ENCODE assay signal across 8 cellular contexts in the genomic region with DNA sequence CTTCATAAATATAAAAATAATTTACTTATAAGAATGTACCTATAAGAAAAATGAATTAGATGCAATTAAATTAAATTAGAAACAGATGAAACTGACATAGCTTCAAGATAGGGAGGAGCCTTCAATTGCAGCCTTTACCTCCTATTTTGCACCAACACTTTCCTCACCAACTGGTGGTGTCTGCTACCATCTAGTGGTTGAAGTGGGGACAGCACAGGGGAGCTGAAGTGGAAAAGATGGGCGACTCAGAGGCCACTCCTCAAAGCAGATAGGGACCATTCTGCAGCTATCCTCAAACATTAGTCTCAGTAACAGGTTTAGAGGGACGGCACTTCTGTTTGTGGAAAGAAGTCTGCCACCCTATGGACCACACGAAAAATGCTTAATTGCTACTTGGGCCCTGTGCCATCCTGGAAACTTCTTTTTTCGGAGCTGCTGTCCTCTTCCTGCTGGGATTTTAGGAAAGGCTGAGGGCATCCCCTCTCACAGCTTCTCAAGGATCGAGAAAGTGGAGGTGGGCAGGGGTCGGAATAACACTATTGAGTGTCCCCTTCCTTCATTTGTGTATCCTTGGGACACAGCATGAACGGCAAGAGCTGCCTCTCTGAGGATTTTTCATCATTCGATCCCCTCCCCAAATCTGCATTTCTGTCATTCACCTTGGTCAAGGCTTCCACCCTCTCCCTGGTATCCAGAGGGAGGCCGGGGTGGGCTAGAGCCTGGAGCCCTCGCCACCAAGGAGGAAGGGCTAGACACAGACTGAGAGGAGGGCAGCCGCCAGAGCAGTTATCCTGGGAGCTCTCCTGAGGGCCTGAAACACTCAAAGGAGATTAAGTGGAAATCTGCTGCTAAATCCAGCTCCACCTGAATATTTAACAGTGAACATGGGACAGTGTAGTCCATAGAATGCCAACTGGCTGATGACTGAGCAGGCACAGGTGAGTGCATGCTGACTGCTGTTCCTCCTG. TPM values are rescaled to one million over a fixed set of nuclear protein-coding genes. Genes with fewer than 3 reads are reported as not detected.
DNase-seq lines count a peak whose midpoint lies in the region; ATAC-seq, FAIRE-seq and TF ChIP-seq lines count a peak whose summit lies in the region.

No MANE protein-coding gene starts in this region.

- H3K4me1 Mint-ChIP-seq in HFFc6 (ENCODE audit: low read depth) (peaks cover 18% of the 10 kb centered on the region), activated B cell treated with CpG ODN at 0.5 μM for 24 hours (no peaks in the 10 kb centered on the region)

- ATAC-seq in activated B cell treated with CpG ODN at 0.5 μM for 24 hours (ENCODE audit: low read depth) (peak; percentile 99), GM21447 (IDR thresholded peaks at IDR 0.05; ENCODE audit: unreplicated experiment) (no peak)

- TF ChIP-seq CTCF in HFFc6 (IDR thresholded peaks at IDR 0.05) (peak; percentile 98), activated B cell treated with CpG ODN at 0.5 μM for 24 hours (IDR thresholded peaks at IDR 0.05) (peak; percentile 96), bronchial epithelial cell (IDR thresholded peaks at IDR 0.05; ENCODE audit: insufficient read depth, low read length, severe bottlenecking) (peak; percentile 90), kidney epithelial cell (IDR thresholded peaks at IDR 0.05; ENCODE audit: insufficient read depth, low read length, poor library complexity, severe bottlenecking) (peak; percentile 93)

- CTCF ChIA-PET in activated B cell treated with CpG ODN at 0.5 μM for 24 hours (lab: Charles Lee), result interaction anchor here (0.6 to 8.2 kb wide), 47 partner anchors 9 to 501 kb away, joined by 3 to 215 read pairs (median 5); partner anchors contain the start of genes KCNC4, LAMTOR5, RBM15 and STRIP1

- H3K27me3 ChIP-seq in bronchial epithelial cell (ENCODE audit: control insufficient read depth, insufficient read depth, low read length) (no peaks in the 10 kb centered on the region), kidney epithelial cell (ENCODE audit: control insufficient read depth, insufficient read depth, low read length) (no peaks in the 10 kb centered on the region)

- H3K9me3 Mint-ChIP-seq in HFFc6 (no peaks in the 10 kb centered on the region), activated B cell treated with CpG ODN at 0.5 μM for 24 hours (no peaks in the 10 kb centered on the region)

- peaks cover 16% of the 10 kb centered on the region for H3K27me3 Mint-ChIP-seq in HFFc6 (ENCODE audit: insufficient read depth)
- H3K27me3 Mint-ChIP-seq in activated B cell treated with CpG ODN at 0.5 μM for 24 hours, result no peaks in the 10 kb centered on the region

- no peak overlapping the region for H3K4me3 Mint-ChIP-seq in HFFc6
- H3K4me3 Mint-ChIP-seq in activated B cell treated with CpG ODN at 0.5 μM for 24 hours, result no peak overlapping the region

- POLR2A ChIA-PET in activated B cell treated with CpG ODN at 0.5 μM for 24 hours (lab: Charles Lee), result interaction anchor here (0.9 to 2.8 kb wide), 6 partner anchors 36 to 258 kb away, joined by 3 to 23 read pairs (median 8); partner anchors contain the start of genes KCNC4 and RBM15

- DNase-seq in COLO829 (ENCODE audit: low spot score) (peak; percentile 69), HFFc6 (peak; percentile 72), NCI-H345 treated with DMSO at 0.1 percent for 48 hours (lab: John Stamatoyannopoulos, UW; ENCODE audit: unreplicated experiment) (peak; percentile 50), activated B cell treated with CpG ODN at 0.5 μM for 24 hours (peak; percentile 68), bronchial epithelial cell (ENCODE audit: low read depth) (peak; percentile 65), kidney epithelial cell (ENCODE audit: low read depth) (no peak)
- DNase-seq in stimulated activated CD4-positive, alpha-beta T cell treated with anti-CD3 and anti-CD28 coated beads, Interleukin-2, amount 100 ng/mL, for 24 hours, result peak; percentile 86 to 90

- H3K27ac Mint-ChIP-seq in HFFc6 (no peak overlapping the region), activated B cell treated with CpG ODN at 0.5 μM for 24 hours (no peak overlapping the region)

- no peaks in the 10 kb centered on the region for H3K36me3 Mint-ChIP-seq in HFFc6 (ENCODE audit: low read depth)
- no peaks in the 10 kb centered on the region for H3K36me3 Mint-ChIP-seq in activated B cell treated with CpG ODN at 0.5 μM for 24 hours (ENCODE audit: low read depth)

- no peak overlapping the region for H3K4me3 ChIP-seq in bronchial epithelial cell (ENCODE audit: low read depth, low read length)
- H3K4me3 ChIP-seq in kidney epithelial cell (ENCODE audit: low read depth, low read length), result no peak overlapping the region

- intact Hi-C loops in activated B cell treated with CpG ODN at 0.5 μM for 24 hours (cut with micrococcal nuclease), result loop anchor here (1.0 to 5.0 kb wide), 10 partner anchors 36 to 431 kb away; no protein-coding TSS in a partner anchor

- H3K36me3 ChIP-seq in bronchial epithelial cell (ENCODE audit: control insufficient read depth, insufficient read depth, low read length) (no peaks in the 10 kb centered on the region), kidney epithelial cell (ENCODE audit: control insufficient read depth, insufficient read depth, low read length) (no peaks in the 10 kb centered on the region)

- no peak for FAIRE-seq in bronchial epithelial cell (lab: Jason Lieb, UNC)

RNA-seq across cellular contexts. Expression of gene PROK1, which starts 9.6 kb away (rescaled TPM):
- total RNA-seq in HFFc6 (2021; fragmentation: NEBNext Ultra II Directional; extraction: Animal tissue kit (Norgen Biotek cat#: 25700)), result not detected
- total RNA-seq in activated B cell treated with CpG ODN at 0.5 μM for 24 hours, result not detected in 2 replicates
- not detected in 2 replicates for total RNA-seq in bronchial epithelial cell
- not detected in 2 replicates for total RNA-seq in kidney epithelial cell

RNA-seq across cellular contexts. Expression of gene LAMTOR5, which starts 53.0 kb away (rescaled TPM):
- total RNA-seq in HFFc6 (2021; fragmentation: NEBNext Ultra II Directional; extraction: Animal tissue kit (Norgen Biotek cat#: 25700)), result 100 to 1,000 TPM; 166 to 181 (median 172) TPM
- total RNA-seq in activated B cell treated with CpG ODN at 0.5 μM for 24 hours, result 160 and 172 TPM in 2 replicates
- total RNA-seq in bronchial epithelial cell, result 29.5 and 73.7 TPM in 2 replicates
- total RNA-seq in kidney epithelial cell, result 129 and 198 TPM in 2 replicates

RNA-seq across cellular contexts. Expression of gene KCNA10, which starts 58.4 kb away (rescaled TPM):
- total RNA-seq in HFFc6 (2021; fragmentation: NEBNext Ultra II Directional; extraction: Animal tissue kit (Norgen Biotek cat#: 25700)), result not detected
- total RNA-seq in activated B cell treated with CpG ODN at 0.5 μM for 24 hours (not detected in 2 replicates), bronchial epithelial cell (not detected in 2 replicates), kidney epithelial cell (not detected in 2 replicates)
